Comparison of ENCODE assay signal across 8 cellular contexts in genomic region chr7:112898432-112899290, GRCh38.
A peak's percentile ranks its signal among the peaks of the same experiment; 100 is the strongest.
DNase-seq lines count a peak whose midpoint lies in the region; ATAC-seq, FAIRE-seq and TF ChIP-seq lines count a peak whose summit lies in the region.

No MANE protein-coding gene starts in this region.

- peaks cover 0 to 30% (median 0%) of the 10 kb centered on the region in 9 donors for H3K36me3 ChIP-seq in heart right ventricle
- H3K36me3 ChIP-seq in small intestine (ENCODE audit: control insufficient read depth in 2 of 2, insufficient read depth in 2 of 2, low read length in 2 of 2), result no peaks in the 10 kb centered on the region

- ATAC-seq in GM19372 (IDR thresholded peaks at IDR 0.05; ENCODE audit: low read depth, unreplicated experiment), result peak; percentile 81
- peak; percentile 94 for ATAC-seq in HG03354 (IDR thresholded peaks at IDR 0.05; ENCODE audit: poor library complexity, severe bottlenecking, unreplicated experiment)
- peak; percentile 45 to 84 (median 72) for ATAC-seq in heart right ventricle

- H3K27me3 ChIP-seq in heart right ventricle (no peaks in the 10 kb centered on the region), small intestine (ENCODE audit: control insufficient read depth in 2 of 2, insufficient read depth in 2 of 2, low read length in 2 of 2) (no peaks in the 10 kb centered on the region)

- peak; percentile 10 to 81 (median 68) for TF ChIP-seq CTCF in heart right ventricle (IDR thresholded peaks at IDR 0.05)

- H3K4me3 ChIP-seq in heart right ventricle (no peak overlapping the region), small intestine (ENCODE audit: low read depth in 1 of 2, low read length in 2 of 2) (no peak overlapping the region)

- peaks cover 0 to 28% (median 14%) of the 10 kb centered on the region in 9 donors for H3K4me1 ChIP-seq in heart right ventricle
- H3K4me1 ChIP-seq in small intestine (ENCODE audit: control insufficient read depth in 2 of 2, insufficient read depth in 1 of 2, low read depth in 1 of 2, low read length in 1 of 2), result peaks cover 0 to 3% of the 10 kb centered on the region in 2 donors

- intact Hi-C loops in heart right ventricle (cut with DNase I), result loop anchor here in 5 of 10 donors (2.0 to 10.0 kb wide), 3 partner anchors 344 to 348 kb away; no protein-coding TSS in a partner anchor
- intact Hi-C loops in posterior vena cava (cut with DNase I), result no loop called here

- FAIRE-seq in small intestine (lab: Jason Lieb, UNC), result no peak

- no peak overlapping the region for H3K27ac ChIP-seq in heart right ventricle
- no peak overlapping the region for H3K27ac ChIP-seq in small intestine (ENCODE audit: low read depth in 1 of 2, low read length in 1 of 2)

- H3K9me3 ChIP-seq in heart right ventricle (peaks cover 0 to 19% (median 0%) of the 10 kb centered on the region in 11 donors), small intestine (ENCODE audit: control insufficient read depth, low read depth) (no peaks in the 10 kb centered on the region)

- DNase-seq in DMS153 treated with DMSO at 0.1 percent for 48 hours (lab: John Stamatoyannopoulos, UW; ENCODE audit: unreplicated experiment), result peak; percentile 49
- DNase-seq in NCI-H510A treated with DMSO at 0.1 percent for 48 hours (lab: John Stamatoyannopoulos, UW), result peak; percentile 20
- DNase-seq in activated T-cell treated with anti-CD3 and anti-CD28 coated beads for 48 hours (ENCODE audit: low read depth), result peak; percentile 10
- peak in 1 of 2 donors; percentile 35 for DNase-seq in heart right ventricle
- DNase-seq in small intestine, result peak; percentile 79
- DNase-seq in posterior vena cava (ENCODE audit: low spot score), result no peak
